ENCODE assay signal across 1 cellular context in genomic region chr2:209476367-209477191, GRCh38.
TF ChIP-seq lines count a peak whose summit lies in the region.

No MANE protein-coding gene starts in this region.

TF ChIP-seq in HEK293, 187 proteins besides CTCF, POLR2A, EP300 and RAD21 (continued from another document and continues in another):
- TF ChIP-seq ZNF280C (tag by site-specific recombination; IDR thresholded peaks at IDR 0.05) (no peak), ZBTB20 (tag by site-specific recombination; IDR thresholded peaks at IDR 0.05) (no peak), ZNF292 (tag by site-specific recombination; IDR thresholded peaks at IDR 0.05; ENCODE audit: borderline replicate concordance, low read depth) (no peak), ZNF654 (tag by site-specific recombination; IDR thresholded peaks at IDR 0.05; ENCODE audit: low read depth) (no peak), HOXA7 (CRISPR knock-in tag; IDR thresholded peaks at IDR 0.05; ENCODE audit: borderline replicate concordance) (no peak), GLIS2 (tag by site-specific recombination; IDR thresholded peaks at IDR 0.05) (no peak), REST (tag by site-specific recombination; IDR thresholded peaks at IDR 0.05) (no peak), ZNF433 (tag by site-specific recombination; IDR thresholded peaks at IDR 0.05; ENCODE audit: low read depth) (no peak), ZNF629 (tag by site-specific recombination; IDR thresholded peaks at IDR 0.05) (peak; percentile 85), ZNF768 (tag by site-specific recombination; IDR thresholded peaks at IDR 0.05) (no peak), KLF1 (tag by site-specific recombination; IDR thresholded peaks at IDR 0.05) (no peak), KLF16 (tag by site-specific recombination; IDR thresholded peaks at IDR 0.05) (no peak), ZSCAN30 (tag by site-specific recombination; IDR thresholded peaks at IDR 0.05) (peak; percentile 72), ZNF155 (tag by site-specific recombination; IDR thresholded peaks at IDR 0.05) (no peak), WT1 (tag by site-specific recombination; IDR thresholded peaks at IDR 0.05) (peak; percentile 96), ZNF223 (tag by site-specific recombination; IDR thresholded peaks at IDR 0.05) (no peak), PRDM2 (tag by site-specific recombination; IDR thresholded peaks at IDR 0.05; ENCODE audit: borderline replicate concordance) (no peak), ZIC2 (tag by site-specific recombination; IDR thresholded peaks at IDR 0.05) (peak; percentile 51), IKZF3 (tag by site-specific recombination; IDR thresholded peaks at IDR 0.05) (peak; percentile 97), ZNF664 (tag by site-specific recombination; IDR thresholded peaks at IDR 0.05) (no peak; the same call in 1 of the 2 replicates), ZNF335 (tag by site-specific recombination; conservative IDR thresholded peaks at IDR 0.05) (peak; percentile 44), MYNN (tag by site-specific recombination; IDR thresholded peaks at IDR 0.05; ENCODE audit: borderline replicate concordance) (no peak)
- TF ChIP-seq, protein P1, sequence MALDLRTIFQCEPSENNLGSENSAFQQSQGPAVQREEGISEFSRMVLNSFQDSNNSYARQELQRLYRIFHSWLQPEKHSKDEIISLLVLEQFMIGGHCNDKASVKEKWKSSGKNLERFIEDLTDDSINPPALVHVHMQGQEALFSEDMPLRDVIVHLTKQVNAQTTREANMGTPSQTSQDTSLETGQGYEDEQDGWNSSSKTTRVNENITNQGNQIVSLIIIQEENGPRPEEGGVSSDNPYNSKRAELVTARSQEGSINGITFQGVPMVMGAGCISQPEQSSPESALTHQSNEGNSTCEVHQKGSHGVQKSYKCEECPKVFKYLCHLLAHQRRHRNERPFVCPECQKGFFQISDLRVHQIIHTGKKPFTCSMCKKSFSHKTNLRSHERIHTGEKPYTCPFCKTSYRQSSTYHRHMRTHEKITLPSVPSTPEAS (tag by site-specific recombination; IDR thresholded peaks at IDR 0.05): 0 out of 2 replicates have a peak, but pooled peaks have one; percentile 38
- TF ChIP-seq, protein P2, sequence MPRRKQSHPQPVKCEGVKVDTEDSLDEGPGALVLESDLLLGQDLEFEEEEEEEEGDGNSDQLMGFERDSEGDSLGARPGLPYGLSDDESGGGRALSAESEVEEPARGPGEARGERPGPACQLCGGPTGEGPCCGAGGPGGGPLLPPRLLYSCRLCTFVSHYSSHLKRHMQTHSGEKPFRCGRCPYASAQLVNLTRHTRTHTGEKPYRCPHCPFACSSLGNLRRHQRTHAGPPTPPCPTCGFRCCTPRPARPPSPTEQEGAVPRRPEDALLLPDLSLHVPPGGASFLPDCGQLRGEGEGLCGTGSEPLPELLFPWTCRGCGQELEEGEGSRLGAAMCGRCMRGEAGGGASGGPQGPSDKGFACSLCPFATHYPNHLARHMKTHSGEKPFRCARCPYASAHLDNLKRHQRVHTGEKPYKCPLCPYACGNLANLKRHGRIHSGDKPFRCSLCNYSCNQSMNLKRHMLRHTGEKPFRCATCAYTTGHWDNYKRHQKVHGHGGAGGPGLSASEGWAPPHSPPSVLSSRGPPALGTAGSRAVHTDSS (tag by site-specific recombination; IDR thresholded peaks at IDR 0.05): peak; percentile 61; the same call in 1 of the 2 replicates
- TF ChIP-seq, protein P3, sequence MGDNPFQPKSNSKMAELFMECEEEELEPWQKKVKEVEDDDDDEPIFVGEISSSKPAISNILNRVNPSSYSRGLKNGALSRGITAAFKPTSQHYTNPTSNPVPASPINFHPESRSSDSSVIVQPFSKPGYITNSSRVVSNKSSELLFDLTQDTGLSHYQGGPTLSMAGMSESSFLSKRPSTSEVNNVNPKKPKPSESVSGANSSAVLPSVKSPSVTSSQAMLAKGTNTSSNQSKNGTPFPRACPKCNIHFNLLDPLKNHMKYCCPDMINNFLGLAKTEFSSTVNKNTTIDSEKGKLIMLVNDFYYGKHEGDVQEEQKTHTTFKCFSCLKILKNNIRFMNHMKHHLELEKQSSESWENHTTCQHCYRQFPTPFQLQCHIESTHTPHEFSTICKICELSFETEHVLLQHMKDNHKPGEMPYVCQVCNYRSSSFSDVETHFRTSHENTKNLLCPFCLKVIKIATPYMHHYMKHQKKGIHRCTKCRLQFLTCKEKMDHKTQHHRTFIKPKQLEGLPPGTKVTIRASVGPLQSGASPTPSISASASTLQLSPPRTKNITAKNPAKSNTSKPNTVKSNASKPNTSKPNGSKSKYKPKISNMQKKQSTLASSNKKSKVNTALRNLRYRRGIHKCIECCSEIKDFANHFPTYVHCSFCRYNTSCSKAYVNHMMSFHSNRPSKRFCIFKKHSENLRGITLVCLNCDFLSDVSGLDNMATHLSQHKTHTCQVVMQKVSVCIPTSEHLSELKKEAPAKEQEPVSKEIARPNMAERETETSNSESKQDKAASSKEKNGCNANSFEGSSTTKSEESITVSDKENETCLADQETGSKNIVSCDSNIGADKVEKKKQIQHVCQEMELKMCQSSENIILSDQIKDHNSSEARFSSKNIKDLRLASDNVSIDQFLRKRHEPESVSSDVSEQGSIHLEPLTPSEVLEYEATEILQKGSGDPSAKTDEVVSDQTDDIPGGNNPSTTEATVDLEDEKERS (tag by site-specific recombination; IDR thresholded peaks at IDR 0.05): no peak
- TF ChIP-seq, protein P4, sequence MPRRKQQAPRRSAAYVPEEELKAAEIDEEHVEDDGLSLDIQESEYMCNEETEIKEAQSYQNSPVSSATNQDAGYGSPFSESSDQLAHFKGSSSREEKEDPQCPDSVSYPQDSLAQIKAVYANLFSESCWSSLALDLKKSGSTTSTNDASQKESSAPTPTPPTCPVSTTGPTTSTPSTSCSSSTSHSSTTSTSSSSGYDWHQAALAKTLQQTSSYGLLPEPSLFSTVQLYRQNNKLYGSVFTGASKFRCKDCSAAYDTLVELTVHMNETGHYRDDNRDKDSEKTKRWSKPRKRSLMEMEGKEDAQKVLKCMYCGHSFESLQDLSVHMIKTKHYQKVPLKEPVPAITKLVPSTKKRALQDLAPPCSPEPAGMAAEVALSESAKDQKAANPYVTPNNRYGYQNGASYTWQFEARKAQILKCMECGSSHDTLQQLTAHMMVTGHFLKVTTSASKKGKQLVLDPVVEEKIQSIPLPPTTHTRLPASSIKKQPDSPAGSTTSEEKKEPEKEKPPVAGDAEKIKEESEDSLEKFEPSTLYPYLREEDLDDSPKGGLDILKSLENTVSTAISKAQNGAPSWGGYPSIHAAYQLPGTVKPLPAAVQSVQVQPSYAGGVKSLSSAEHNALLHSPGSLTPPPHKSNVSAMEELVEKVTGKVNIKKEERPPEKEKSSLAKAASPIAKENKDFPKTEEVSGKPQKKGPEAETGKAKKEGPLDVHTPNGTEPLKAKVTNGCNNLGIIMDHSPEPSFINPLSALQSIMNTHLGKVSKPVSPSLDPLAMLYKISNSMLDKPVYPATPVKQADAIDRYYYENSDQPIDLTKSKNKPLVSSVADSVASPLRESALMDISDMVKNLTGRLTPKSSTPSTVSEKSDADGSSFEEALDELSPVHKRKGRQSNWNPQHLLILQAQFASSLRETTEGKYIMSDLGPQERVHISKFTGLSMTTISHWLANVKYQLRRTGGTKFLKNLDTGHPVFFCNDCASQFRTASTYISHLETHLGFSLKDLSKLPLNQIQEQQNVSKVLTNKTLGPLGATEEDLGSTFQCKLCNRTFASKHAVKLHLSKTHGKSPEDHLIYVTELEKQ (tag by site-specific recombination; IDR thresholded peaks at IDR 0.05; ENCODE audit: borderline replicate concordance): peak; percentile 81
- TF ChIP-seq, protein P5, sequence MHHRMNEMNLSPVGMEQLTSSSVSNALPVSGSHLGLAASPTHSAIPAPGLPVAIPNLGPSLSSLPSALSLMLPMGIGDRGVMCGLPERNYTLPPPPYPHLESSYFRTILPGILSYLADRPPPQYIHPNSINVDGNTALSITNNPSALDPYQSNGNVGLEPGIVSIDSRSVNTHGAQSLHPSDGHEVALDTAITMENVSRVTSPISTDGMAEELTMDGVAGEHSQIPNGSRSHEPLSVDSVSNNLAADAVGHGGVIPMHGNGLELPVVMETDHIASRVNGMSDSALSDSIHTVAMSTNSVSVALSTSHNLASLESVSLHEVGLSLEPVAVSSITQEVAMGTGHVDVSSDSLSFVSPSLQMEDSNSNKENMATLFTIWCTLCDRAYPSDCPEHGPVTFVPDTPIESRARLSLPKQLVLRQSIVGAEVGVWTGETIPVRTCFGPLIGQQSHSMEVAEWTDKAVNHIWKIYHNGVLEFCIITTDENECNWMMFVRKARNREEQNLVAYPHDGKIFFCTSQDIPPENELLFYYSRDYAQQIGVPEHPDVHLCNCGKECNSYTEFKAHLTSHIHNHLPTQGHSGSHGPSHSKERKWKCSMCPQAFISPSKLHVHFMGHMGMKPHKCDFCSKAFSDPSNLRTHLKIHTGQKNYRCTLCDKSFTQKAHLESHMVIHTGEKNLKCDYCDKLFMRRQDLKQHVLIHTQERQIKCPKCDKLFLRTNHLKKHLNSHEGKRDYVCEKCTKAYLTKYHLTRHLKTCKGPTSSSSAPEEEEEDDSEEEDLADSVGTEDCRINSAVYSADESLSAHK (tag by site-specific recombination; IDR thresholded peaks at IDR 0.05): peak; percentile 78
